In the genomic region with DNA sequence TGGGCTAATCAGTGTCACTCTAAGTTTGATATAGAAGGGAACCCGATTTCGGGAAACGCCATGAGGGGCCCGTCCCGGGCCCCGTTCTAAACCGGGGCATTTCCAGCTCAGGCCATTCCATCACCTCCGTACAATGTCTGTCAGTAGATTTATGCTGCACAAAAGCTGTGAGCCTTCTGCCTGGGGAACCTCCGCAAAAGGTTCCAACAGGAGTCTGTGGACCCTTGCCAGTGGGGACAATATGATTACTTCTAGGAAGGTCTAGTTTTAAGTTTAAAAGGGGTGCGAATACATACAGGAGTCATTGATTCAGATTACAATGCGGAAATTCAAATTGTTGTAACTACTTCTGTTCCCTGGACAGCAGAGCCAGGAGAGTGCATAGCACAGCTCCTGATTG, we compare ENCODE assay signal across 15 cellular contexts. TPM values are rescaled to one million over a fixed set of nuclear protein-coding genes. Genes with fewer than 3 reads are reported as not detected.
A peak's percentile ranks its signal among the peaks of the same experiment; 100 is the strongest.
DNase-seq lines count a peak whose midpoint lies in the region; ATAC-seq lines count a peak whose summit lies in the region.
"Had no signal": no experiment of that assay in that cellular context is flagged by ENCODE, and none has a peak within 500 bp of the region (broad histone marks: within the 10 kb centered on the region; RNA-seq: fewer than 3 reads in every experiment).

No MANE protein-coding gene starts in this region.

- H3K27ac ChIP-seq in CD8-positive, alpha-beta memory T cell (ENCODE audit: low read depth, low read length): no peak overlapping the region
- no peak overlapping the region for H3K27ac ChIP-seq in caudate nucleus (ENCODE audit: low read depth, low read length)

- peaks cover 28% of the 10 kb centered on the region for H3K4me1 ChIP-seq in CD8-positive, alpha-beta memory T cell (ENCODE audit: insufficient read depth, low read length)

- H3K36me3 Mint-ChIP-seq in CD8-positive, alpha-beta memory T cell: peaks cover 0 to 13% (median 2%) of the 10 kb centered on the region in 3 donors
- peaks cover 13% of the 10 kb centered on the region for H3K36me3 Mint-ChIP-seq in activated T-helper 1 cell treated with anti-CD3 and anti-CD28 coated beads, Interleukin-12 subunit alpha, Interleukin-12 subunit beta, Interleukin-2, Interleukin-4 antibody, amounts not matched to agents 30 ng/mL and 10 ng/mL and 1 ng/mL, durations not matched to agents 14 hours and 24 hours and 36 hours (ENCODE audit: low read depth)
- peaks cover 26% of the 10 kb centered on the region for H3K36me3 Mint-ChIP-seq in stimulated activated memory B cell treated with anti-CD40 and anti-IgM and Interleukin-4, amounts not matched to agents 10 μg/mL and 1 μg/mL and 100 μg/mL, for 72 hours

- no peak overlapping the region for H3K4me3 Mint-ChIP-seq in CD8-positive, alpha-beta memory T cell
- no peak overlapping the region for H3K4me3 Mint-ChIP-seq in activated T-helper 1 cell treated with anti-CD3 and anti-CD28 coated beads, Interleukin-12 subunit alpha, Interleukin-12 subunit beta, Interleukin-2, Interleukin-4 antibody, amounts not matched to agents 30 ng/mL and 10 ng/mL and 1 ng/mL, durations not matched to agents 14 hours and 24 hours and 36 hours
- peak overlapping the region; percentile 11 for H3K4me3 Mint-ChIP-seq in stimulated activated memory B cell treated with anti-CD40 and anti-IgM and Interleukin-4, amounts not matched to agents 10 μg/mL and 1 μg/mL and 100 μg/mL, for 72 hours
- H3K4me3 Mint-ChIP-seq: activated naive CD4-positive, alpha-beta T cell treated with anti-CD3 and anti-CD28 coated beads, Interleukin-2, amount 10 ng/mL, durations not matched to agents 7 days and 5 days had no signal

- H3K27me3 Mint-ChIP-seq in CD8-positive, alpha-beta memory T cell: no peaks in the 10 kb centered on the region
- no peaks in the 10 kb centered on the region for H3K27me3 Mint-ChIP-seq in activated T-helper 1 cell treated with anti-CD3 and anti-CD28 coated beads, Interleukin-12 subunit alpha, Interleukin-12 subunit beta, Interleukin-2, Interleukin-4 antibody, amounts not matched to agents 30 ng/mL and 10 ng/mL and 1 ng/mL, durations not matched to agents 14 hours and 24 hours and 36 hours (ENCODE audit: insufficient read depth)
- no peaks in the 10 kb centered on the region for H3K27me3 Mint-ChIP-seq in stimulated activated memory B cell treated with anti-CD40 and anti-IgM and Interleukin-4, amounts not matched to agents 10 μg/mL and 1 μg/mL and 100 μg/mL, for 72 hours
- H3K27me3 Mint-ChIP-seq: activated naive CD4-positive, alpha-beta T cell treated with anti-CD3 and anti-CD28 coated beads, Interleukin-2, amount 10 ng/mL, durations not matched to agents 7 days and 5 days had no signal

- CTCF ChIA-PET in CD8-positive, alpha-beta memory T cell (lab: Charles Lee): interaction anchor here (1.1 to 2.0 kb wide), 4 partner anchors 14 to 65 kb away, joined by 3 to 7 read pairs (median 4); no protein-coding TSS in a partner anchor

- intact Hi-C loops in activated T-helper 1 cell treated with anti-CD3 and anti-CD28 coated beads, Interleukin-12 subunit alpha, Interleukin-12 subunit beta, Interleukin-2, Interleukin-4 antibody, amounts not matched to agents 30 ng/mL and 10 ng/mL and 1 ng/mL, durations not matched to agents 14 hours and 24 hours and 36 hours (cut with micrococcal nuclease): no loop called here

- ATAC-seq in left lobe of liver (no peak), HG02798 (IDR thresholded peaks at IDR 0.05; ENCODE audit: poor library complexity, unreplicated experiment) (no peak)
- ATAC-seq in stimulated activated memory B cell treated with anti-CD40 and anti-IgM and Interleukin-4, amounts not matched to agents 10 μg/mL and 1 μg/mL and 100 μg/mL, for 72 hours: no peak

- H3K4me1 Mint-ChIP-seq in CD8-positive, alpha-beta memory T cell: peaks cover 70 to 100% (median 98%) of the 10 kb centered on the region in 3 donors
- H3K4me1 Mint-ChIP-seq in activated T-helper 1 cell treated with anti-CD3 and anti-CD28 coated beads, Interleukin-12 subunit alpha, Interleukin-12 subunit beta, Interleukin-2, Interleukin-4 antibody, amounts not matched to agents 30 ng/mL and 10 ng/mL and 1 ng/mL, durations not matched to agents 14 hours and 24 hours and 36 hours (ENCODE audit: low read depth): peaks cover 75% of the 10 kb centered on the region
- peaks cover 94% of the 10 kb centered on the region for H3K4me1 Mint-ChIP-seq in stimulated activated memory B cell treated with anti-CD40 and anti-IgM and Interleukin-4, amounts not matched to agents 10 μg/mL and 1 μg/mL and 100 μg/mL, for 72 hours

- H3K9me3 ChIP-seq in CD8-positive, alpha-beta memory T cell (ENCODE audit: low read length): no peaks in the 10 kb centered on the region
- H3K9me3 ChIP-seq: transverse colon had no signal

- H3K4me3 ChIP-seq in CD8-positive, alpha-beta memory T cell (ENCODE audit: low read length): no peak overlapping the region
- H3K4me3 ChIP-seq: transverse colon had no signal

- H3K9me3 Mint-ChIP-seq in CD8-positive, alpha-beta memory T cell: no peaks in the 10 kb centered on the region
- H3K9me3 Mint-ChIP-seq in activated T-helper 1 cell treated with anti-CD3 and anti-CD28 coated beads, Interleukin-12 subunit alpha, Interleukin-12 subunit beta, Interleukin-2, Interleukin-4 antibody, amounts not matched to agents 30 ng/mL and 10 ng/mL and 1 ng/mL, durations not matched to agents 14 hours and 24 hours and 36 hours: no peaks in the 10 kb centered on the region
- no peaks in the 10 kb centered on the region for H3K9me3 Mint-ChIP-seq in stimulated activated memory B cell treated with anti-CD40 and anti-IgM and Interleukin-4, amounts not matched to agents 10 μg/mL and 1 μg/mL and 100 μg/mL, for 72 hours
- H3K9me3 Mint-ChIP-seq: activated naive CD4-positive, alpha-beta T cell treated with anti-CD3 and anti-CD28 coated beads, Interleukin-2, amount 10 ng/mL, durations not matched to agents 7 days and 5 days had no signal

- POLR2A ChIA-PET in CD8-positive, alpha-beta memory T cell (lab: Charles Lee): no interaction called here

- H3K27ac Mint-ChIP-seq in CD8-positive, alpha-beta memory T cell: peak overlapping the region in 6 of 8 donors; percentile 19 to 77 (median 70)
- peak overlapping the region; percentile 19 for H3K27ac Mint-ChIP-seq in activated T-helper 1 cell treated with anti-CD3 and anti-CD28 coated beads, Interleukin-12 subunit alpha, Interleukin-12 subunit beta, Interleukin-2, Interleukin-4 antibody, amounts not matched to agents 30 ng/mL and 10 ng/mL and 1 ng/mL, durations not matched to agents 14 hours and 24 hours and 36 hours
- peak overlapping the region; percentile 97 for H3K27ac Mint-ChIP-seq in stimulated activated memory B cell treated with anti-CD40 and anti-IgM and Interleukin-4, amounts not matched to agents 10 μg/mL and 1 μg/mL and 100 μg/mL, for 72 hours
- H3K27ac Mint-ChIP-seq: activated naive CD4-positive, alpha-beta T cell treated with anti-CD3 and anti-CD28 coated beads, Interleukin-2, amount 10 ng/mL, durations not matched to agents 7 days and 5 days had no signal

- no peaks in the 10 kb centered on the region for H3K27me3 ChIP-seq in CD8-positive, alpha-beta memory T cell (ENCODE audit: insufficient read depth, low read length, poor library complexity, severe bottlenecking)
- H3K27me3 ChIP-seq: transverse colon had no signal

- DNase-seq in CD8-positive, alpha-beta memory T cell: no peak
- DNase-seq in activated T-helper 1 cell treated with anti-CD3 and anti-CD28 coated beads, Interleukin-12 subunit alpha, Interleukin-12 subunit beta, Interleukin-2, Interleukin-4 antibody, amounts not matched to agents 30 ng/mL and 10 ng/mL and 1 ng/mL, durations not matched to agents 14 hours and 24 hours and 36 hours (ENCODE audit: low spot score): no peak
- peak; percentile 39 for DNase-seq in left lobe of liver (ENCODE audit: low spot score)
- no peak for DNase-seq in kidney glomerular epithelial cell (lab: John Stamatoyannopoulos, UW)
- no peak for DNase-seq in caudate nucleus (lab: John Stamatoyannopoulos, UW)
- DNase-seq: activated naive CD4-positive, alpha-beta T cell treated with anti-CD3 and anti-CD28 coated beads, Interleukin-2, amount 10 ng/mL, durations not matched to agents 7 days and 5 days; C1 segment of cervical spinal cord; hypothalamus; MV-4-11; NCI-H446; occipital lobe; stimulated activated CD4-positive, alpha-beta T cell treated with anti-CD3 and anti-CD28 coated beads, Interleukin-15, amount 100 ng/mL, for 24 hours; transverse colon had no signal

- no peaks in the 10 kb centered on the region for H3K36me3 ChIP-seq in CD8-positive, alpha-beta memory T cell (ENCODE audit: insufficient read depth, low read length)
- H3K36me3 ChIP-seq: transverse colon had no signal

RNA-seq across cellular contexts. Expression of a gene that starts 57.6 kb away (rescaled TPM):
- 100 to 1,000 TPM; 145 to 148 TPM for total RNA-seq in CD8-positive, alpha-beta memory T cell
- polyA plus RNA-seq in CD8-positive, alpha-beta memory T cell: 20.1 TPM
- 168 and 172 TPM in 2 replicates for total RNA-seq in activated T-helper 1 cell treated with anti-CD3 and anti-CD28 coated beads, Interleukin-12 subunit alpha, Interleukin-12 subunit beta, Interleukin-2, Interleukin-4 antibody, amounts not matched to agents 30 ng/mL and 10 ng/mL and 1 ng/mL, durations not matched to agents 14 hours and 24 hours and 36 hours
- 36.9 TPM for total RNA-seq in left lobe of liver

Comparison
In these comparisons a context has a peak if more than half of its experiments do, and no peak if none do; other contexts are left out.
1. H3K27ac Mint-ChIP-seq: peak in every context shown above with its lines; median percentile 97 in stimulated activated memory B cell treated with anti-CD40 and anti-IgM and Interleukin-4, amounts not matched to agents 10 μg/mL and 1 μg/mL and 100 μg/mL, for 72 hours; 70 in CD8-positive, alpha-beta memory T cell; 19 in activated T-helper 1 cell treated with anti-CD3 and anti-CD28 coated beads, Interleukin-12 subunit alpha, Interleukin-12 subunit beta, Interleukin-2, Interleukin-4 antibody, amounts not matched to agents 30 ng/mL and 10 ng/mL and 1 ng/mL, durations not matched to agents 14 hours and 24 hours and 36 hours.